Comparison of ENCODE assay signal across 20 cellular contexts in genomic region chr6:81169166-81169565, GRCh38.
DNase-seq lines count a peak whose midpoint lies in the region; ATAC-seq and TF ChIP-seq lines count a peak whose summit lies in the region.
"Had no signal": no experiment of that assay in that cellular context is flagged by ENCODE, and none has a peak within 500 bp of the region (broad histone marks: within the 10 kb centered on the region; RNA-seq: fewer than 3 reads in every experiment).

No MANE protein-coding gene starts in this region.

- H3K36me3 Mint-ChIP-seq in T-helper 17 cell (ENCODE audit: low read depth), result no peaks in the 10 kb centered on the region
- H3K36me3 Mint-ChIP-seq: stimulated activated effector memory CD8-positive, alpha-beta T cell treated with anti-CD3 and anti-CD28 coated beads, Interleukin-12 subunit alpha, Interleukin-12 subunit beta, amount 100 ng/mL, for 72 hours had no signal

- peak overlapping the region; percentile 16 for H3K4me2 ChIP-seq in skeletal muscle satellite cell (ENCODE audit: low read length)
- H3K4me2 ChIP-seq: KMS-11 had no signal

- ATAC-seq in HG02759 (IDR thresholded peaks at IDR 0.05; ENCODE audit: unreplicated experiment), result no peak
- ATAC-seq in T-helper 17 cell, result no peak
- no peak for ATAC-seq in HG02678 (IDR thresholded peaks at IDR 0.05; ENCODE audit: unreplicated experiment)
- ATAC-seq: effector memory CD8-positive, alpha-beta T cell; stimulated activated effector memory CD8-positive, alpha-beta T cell treated with anti-CD3 and anti-CD28 coated beads, Interleukin-12 subunit alpha, Interleukin-12 subunit beta, amount 100 ng/mL, for 72 hours had no signal

- in situ Hi-C loops in astrocyte of the spinal cord (cut with HindIII; ENCODE audit: low sequenced_read_pairs), result no loop called here

- no peak overlapping the region for H3K4me3 Mint-ChIP-seq in T-helper 17 cell
- H3K4me3 Mint-ChIP-seq: effector memory CD8-positive, alpha-beta T cell; nephron; stimulated activated effector memory CD8-positive, alpha-beta T cell treated with anti-CD3 and anti-CD28 coated beads, Interleukin-12 subunit alpha, Interleukin-12 subunit beta, amount 100 ng/mL, for 72 hours had no signal

- no peak overlapping the region for H3K27ac Mint-ChIP-seq in T-helper 17 cell
- H3K27ac Mint-ChIP-seq: effector memory CD8-positive, alpha-beta T cell; stimulated activated effector memory CD8-positive, alpha-beta T cell treated with anti-CD3 and anti-CD28 coated beads, Interleukin-12 subunit alpha, Interleukin-12 subunit beta, amount 100 ng/mL, for 72 hours had no signal

- no peaks in the 10 kb centered on the region for H3K27me3 ChIP-seq in skeletal muscle satellite cell (ENCODE audit: control insufficient read depth, insufficient read depth, low read length)
- H3K27me3 ChIP-seq: adrenal gland had no signal

- DNase-seq in H4 (ENCODE audit: low spot score) (peak; percentile 2), astrocyte of the spinal cord (ENCODE audit: low read depth, low spot score) (peak; percentile 81), left kidney (ENCODE audit: low read depth, low spot score) (peak; percentile 7), GM19238 (ENCODE audit: insufficient read length, low spot score) (no peak), T-helper 17 cell (no peak)
- DNase-seq: activated CD4-positive, alpha-beta T cell treated with anti-CD3 and anti-CD28 coated beads, Interleukin-2, amount 50 U/mL, for 1 hour; activated effector memory CD4-positive, alpha-beta T cell treated with anti-CD3 and anti-CD28 coated beads, Interleukin-2, amount 50 U/mL, for 16 hours; adrenal gland; DND-41; effector memory CD8-positive, alpha-beta T cell; kidney glomerular epithelial cell; NCI-H1048; NCI-H2081 treated with DMSO at 0.1 percent for 48 hours; NCI-H510A treated with DMSO at 0.1 percent for 48 hours had no signal

- no peak overlapping the region for H3K9ac ChIP-seq in skeletal muscle satellite cell (ENCODE audit: low read depth, low read length)
- H3K9ac ChIP-seq: KMS-11 had no signal

- TF ChIP-seq CTCF in astrocyte of the spinal cord (IDR thresholded peaks at IDR 0.05; ENCODE audit: low read depth, low read length), result no peak

- no peaks in the 10 kb centered on the region for H3K36me3 ChIP-seq in skeletal muscle satellite cell (ENCODE audit: insufficient read depth, low read length)
- H3K36me3 ChIP-seq: adrenal gland had no signal

- H3K4me3 ChIP-seq in astrocyte of the spinal cord (ENCODE audit: low read depth, low read length) (no peak overlapping the region), skeletal muscle satellite cell (ENCODE audit: low read length) (no peak overlapping the region)
- H3K4me3 ChIP-seq: adrenal gland had no signal

- no peaks in the 10 kb centered on the region for H3K9me3 ChIP-seq in skeletal muscle satellite cell (replicated peaks; ENCODE audit: low read length)
- no peaks in the 10 kb centered on the region for H3K9me3 ChIP-seq in T-helper 17 cell (ENCODE audit: control insufficient read depth, low read length, poor library complexity, severe bottlenecking)
- H3K9me3 ChIP-seq: adrenal gland had no signal

- H3K4me1 Mint-ChIP-seq in T-helper 17 cell, result no peaks in the 10 kb centered on the region
- H3K4me1 Mint-ChIP-seq: stimulated activated effector memory CD8-positive, alpha-beta T cell treated with anti-CD3 and anti-CD28 coated beads, Interleukin-12 subunit alpha, Interleukin-12 subunit beta, amount 100 ng/mL, for 72 hours had no signal

- peaks cover 20% of the 10 kb centered on the region for H3K4me1 ChIP-seq in skeletal muscle satellite cell (ENCODE audit: control insufficient read depth, insufficient read depth, low read length)

- no peaks in the 10 kb centered on the region for H3K27me3 Mint-ChIP-seq in T-helper 17 cell
- H3K27me3 Mint-ChIP-seq: effector memory CD8-positive, alpha-beta T cell had no signal

Comparison
In these comparisons a context has a peak if more than half of its experiments do, and no peak if none do; other contexts are left out.
1. DNase-seq: peak in H4 (single experiment), astrocyte of the spinal cord (single experiment) and left kidney (single experiment); none in GM19238 (single experiment) and T-helper 17 cell (0 of 3).